Comparison of ENCODE assay signal across 16 cellular contexts in the genomic region with DNA sequence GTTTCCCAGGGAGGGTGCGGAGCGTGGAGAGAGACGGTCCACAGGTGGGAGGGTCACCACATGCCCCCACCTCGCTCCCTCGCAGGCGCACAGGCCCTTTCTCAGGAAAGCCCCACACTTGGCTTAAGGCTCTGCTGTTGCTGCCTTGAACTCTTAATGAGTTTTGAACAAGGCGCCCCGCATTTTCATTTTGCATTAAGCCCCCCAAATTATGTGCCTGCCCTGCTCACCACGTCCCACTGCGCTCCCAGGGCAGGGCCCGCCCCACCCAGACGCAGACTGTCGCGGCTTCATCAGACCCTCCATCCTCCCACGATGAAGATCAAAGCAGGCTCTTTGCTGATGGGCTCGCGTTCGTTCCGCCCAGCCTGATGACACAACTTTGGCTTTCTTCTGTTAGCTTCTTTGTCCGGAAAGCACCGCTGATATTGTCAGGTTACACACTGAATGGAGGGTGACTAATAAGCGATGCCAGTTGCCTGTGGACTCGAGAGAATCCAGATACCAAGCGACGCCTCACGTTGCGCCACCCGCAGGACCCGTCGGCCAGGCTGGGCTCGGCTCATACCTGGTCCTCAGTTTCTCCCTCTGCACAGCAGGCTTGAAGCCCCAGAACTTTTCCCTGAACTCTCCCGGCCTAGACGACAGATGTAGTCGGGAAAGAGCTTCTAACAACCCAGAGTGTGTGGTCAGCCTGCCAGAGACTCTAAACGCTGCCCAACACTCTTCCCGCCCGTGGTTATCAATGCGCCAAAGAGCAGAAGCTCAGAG. TPM values are rescaled to one million over a fixed set of nuclear protein-coding genes. Genes with fewer than 3 reads are reported as not detected.
DNase-seq lines count a peak whose midpoint lies in the region; ATAC-seq and TF ChIP-seq lines count a peak whose summit lies in the region.
"Had no signal": no experiment of that assay in that cellular context is flagged by ENCODE, and none has a peak within 500 bp of the region (broad histone marks: within the 10 kb centered on the region; RNA-seq: fewer than 3 reads in every experiment).

No MANE protein-coding gene starts in this region.

- 92 to 94% methylated on average over 34 to 38 of the region's 38 CpGs for WGBS in endodermal cell (ENCODE audit: insufficient coverage in 1 of 2, insufficient read length in 1 of 2), 2 experiments
- WGBS in smooth muscle cell (ENCODE audit: low lambda C conversion rate), result 66% methylated on average over 38 of the region's 38 CpGs

- no peak overlapping the region for H3K9ac ChIP-seq in endodermal cell (ENCODE audit: extremely low read depth, low read length, poor library complexity, severe bottlenecking)
- peak overlapping the region; percentile 2 for H3K9ac ChIP-seq in smooth muscle cell (ENCODE audit: low read depth)
- H3K9ac ChIP-seq: KMS-11 had no signal

- H3K4me3 ChIP-seq in Peyer's patch (no peak overlapping the region), endodermal cell (ENCODE audit: low read length) (no peak overlapping the region), lower lobe of right lung (no peak overlapping the region), smooth muscle cell (no peak overlapping the region)

- H3K4me1 Mint-ChIP-seq in endodermal cell, result peaks cover 13% of the 10 kb centered on the region

- H2AFZ ChIP-seq in smooth muscle cell (ENCODE audit: low read depth), result no peak overlapping the region

- H3K9me3 ChIP-seq in Peyer's patch (no peaks in the 10 kb centered on the region), endodermal cell (ENCODE audit: control insufficient read depth, low read length) (no peaks in the 10 kb centered on the region), lower lobe of right lung (no peaks in the 10 kb centered on the region), smooth muscle cell (replicated peaks; ENCODE audit: low read depth) (no peaks in the 10 kb centered on the region)

- H3K9me3 Mint-ChIP-seq in endodermal cell, result no peaks in the 10 kb centered on the region
- H3K9me3 Mint-ChIP-seq: T-helper 2 cell treated with Interferon-gamma antibody and Interleukin-4, amounts not matched to agents 5 μg/mL and 100 μg/mL, for 36 hours had no signal

- peaks cover 18% of the 10 kb centered on the region for H3F3A ChIP-seq in smooth muscle cell (ENCODE audit: low read depth)

- no peaks in the 10 kb centered on the region for H4K20me1 ChIP-seq in smooth muscle cell (ENCODE audit: low read depth)

- no peak overlapping the region for H3K4me3 Mint-ChIP-seq in endodermal cell
- H3K4me3 Mint-ChIP-seq: T-helper 2 cell treated with Interferon-gamma antibody and Interleukin-4, amounts not matched to agents 5 μg/mL and 100 μg/mL, for 36 hours; type B pancreatic cell had no signal

- ATAC-seq in lower lobe of right lung (no peak), GM18511 (IDR thresholded peaks at IDR 0.05; ENCODE audit: unreplicated experiment) (no peak)
- ATAC-seq: HCT116 had no signal

- TF ChIP-seq CTCF in Peyer's patch (IDR thresholded peaks at IDR 0.05), result no peak
- TF ChIP-seq CTCF in endodermal cell (conservative IDR thresholded peaks at IDR 0.05), result no peak
- TF ChIP-seq CTCF in lower lobe of right lung (IDR thresholded peaks at IDR 0.05), result no peak
- no peak for TF ChIP-seq CTCF in smooth muscle cell (IDR thresholded peaks at IDR 0.05; ENCODE audit: borderline replicate concordance, insufficient read depth, poor library complexity, severe bottlenecking)

- H3K36me3 Mint-ChIP-seq in endodermal cell (ENCODE audit: low read depth), result no peaks in the 10 kb centered on the region
- H3K36me3 Mint-ChIP-seq: type B pancreatic cell had no signal

- H3K27ac ChIP-seq in Peyer's patch, result no peak overlapping the region
- H3K27ac ChIP-seq in endodermal cell (ENCODE audit: low read depth, low read length), result no peak overlapping the region
- no peak overlapping the region for H3K27ac ChIP-seq in lower lobe of right lung
- peak overlapping the region; percentile 70 for H3K27ac ChIP-seq in smooth muscle cell (ENCODE audit: low read depth)
- H3K27ac ChIP-seq: KMS-11 had no signal

- no peak overlapping the region for H3K27ac Mint-ChIP-seq in endodermal cell
- H3K27ac Mint-ChIP-seq: T-helper 2 cell treated with Interferon-gamma antibody and Interleukin-4, amounts not matched to agents 5 μg/mL and 100 μg/mL, for 36 hours; type B pancreatic cell had no signal

- H3K27me3 ChIP-seq in Peyer's patch, result no peaks in the 10 kb centered on the region
- no peaks in the 10 kb centered on the region for H3K27me3 ChIP-seq in endodermal cell (ENCODE audit: control insufficient read depth, insufficient read depth, low read length, poor library complexity, severe bottlenecking)
- no peaks in the 10 kb centered on the region for H3K27me3 ChIP-seq in lower lobe of right lung (ENCODE audit: low read depth)
- no peaks in the 10 kb centered on the region for H3K27me3 ChIP-seq in smooth muscle cell (ENCODE audit: low read depth)

- H3K36me3 ChIP-seq in Peyer's patch, result no peaks in the 10 kb centered on the region
- no peaks in the 10 kb centered on the region for H3K36me3 ChIP-seq in endodermal cell (ENCODE audit: control insufficient read depth, insufficient read depth, low read length)
- no peaks in the 10 kb centered on the region for H3K36me3 ChIP-seq in lower lobe of right lung
- no peaks in the 10 kb centered on the region for H3K36me3 ChIP-seq in smooth muscle cell (ENCODE audit: low read depth)

- no peaks in the 10 kb centered on the region for H3K79me2 ChIP-seq in smooth muscle cell (ENCODE audit: low read depth)

- H3K4me2 ChIP-seq in smooth muscle cell, result peak overlapping the region; percentile 11
- H3K4me2 ChIP-seq: KMS-11 had no signal

- intact Hi-C loops in lower lobe of right lung (cut with DNase I), result no loop called here

- H3K4me1 ChIP-seq in Peyer's patch (peaks cover 0 to 2% (median 0%) of the 10 kb centered on the region in 4 donors), endodermal cell (ENCODE audit: control insufficient read depth, insufficient read depth, low read length) (peaks cover 10% of the 10 kb centered on the region), lower lobe of right lung (peaks cover 8% of the 10 kb centered on the region), smooth muscle cell (ENCODE audit: low read depth) (no peaks in the 10 kb centered on the region)

- TF ChIP-seq POLR2A in Peyer's patch (IDR thresholded peaks at IDR 0.05), result no peak

- H3K27me3 Mint-ChIP-seq in endodermal cell (ENCODE audit: insufficient read depth), result peaks cover 1% of the 10 kb centered on the region
- H3K27me3 Mint-ChIP-seq: type B pancreatic cell had no signal

- DNase-seq in Peyer's patch (peak in 2 of 3 donors; percentile 20 to 43), endodermal cell (peak; percentile 27), lower lobe of right lung (peak; percentile 40), smooth muscle cell (lab: John Stamatoyannopoulos, UW; ENCODE audit: unreplicated experiment) (no peak), iPS-NIHi7 (ENCODE audit: extremely low spot score) (no peak), DMS 273 (lab: John Stamatoyannopoulos, UW; ENCODE audit: unreplicated experiment) (no peak), mucosa of gallbladder (ENCODE audit: low spot score) (no peak)
- DNase-seq: DMS153, NCI-H1694 treated with DMSO at 0.1 percent for 48 hours, NCI-H69 had no signal

RNA-seq across cellular contexts. Expression of a gene that starts 9.5 kb away (rescaled TPM):
- not detected for total RNA-seq in Peyer's patch
- not detected for total RNA-seq in endodermal cell
- polyA plus RNA-seq in endodermal cell (2013, experiment 1 of 2), result not detected
- not detected for polyA plus RNA-seq in endodermal cell (2013, experiment 2 of 2)
- not detected for total RNA-seq in lower lobe of right lung
- 0.04 and 0.49 TPM in 2 replicates for total RNA-seq in smooth muscle cell
- 0.20 TPM in 1 of 2 replicates, not detected in the other for polyA plus RNA-seq in smooth muscle cell
- not detected for total RNA-seq in mucosa of gallbladder
- total RNA-seq: omental fat pad had no signal

RNA-seq across cellular contexts. Expression of a gene that starts 34.9 kb away (rescaled TPM):
- total RNA-seq in Peyer's patch (not detected), endodermal cell (not detected), lower lobe of right lung (not detected), smooth muscle cell (15.1 and 24.3 TPM in 2 replicates), mucosa of gallbladder (not detected)
- not detected for polyA plus RNA-seq in endodermal cell (2013, experiment 1 of 2)
- polyA plus RNA-seq in endodermal cell (2013, experiment 2 of 2), result not detected
- 16.5 and 18.1 TPM in 2 replicates for polyA plus RNA-seq in smooth muscle cell
- total RNA-seq: omental fat pad had no signal

Comparison
In these comparisons a context has a peak if more than half of its experiments do, and no peak if none do; other contexts are left out.
1. DNase-seq: peak in Peyer's patch (2 of 3), endodermal cell (single experiment) and lower lobe of right lung (single experiment); none in smooth muscle cell (single experiment), iPS-NIHi7 (single experiment), DMS 273 (single experiment) and mucosa of gallbladder (single experiment).